In genomic region chr11:395866-396265, GRCh38 we compare ENCODE assay signal across 1 cellular context.
TF ChIP-seq lines count a peak whose summit lies in the region.

No MANE protein-coding gene starts in this region.

TF ChIP-seq in K562, 482 proteins besides CTCF, POLR2A, EP300 and RAD21:
- TF ChIP-seq GTF2F1 (IDR thresholded peaks at IDR 0.05; ENCODE audit: low read depth, low read length), result no peak
- no peak for TF ChIP-seq BRCA1 (IDR thresholded peaks at IDR 0.05)
- 0 out of 2 replicates have a peak, but pooled peaks have one; percentile 20 for TF ChIP-seq BRCA1 (CRISPR knock-in tag; IDR thresholded peaks at IDR 0.05)
- no peak for TF ChIP-seq GTF2E2 (tag; IDR thresholded peaks at IDR 0.05)
- TF ChIP-seq RBFOX2 (IDR thresholded peaks at IDR 0.05; ENCODE audit: low read depth, low read length), result peak; percentile 15; the same call in 1 of the 2 replicates
- TF ChIP-seq ZNF780A (CRISPR knock-in tag; IDR thresholded peaks at IDR 0.05), result no peak
- TF ChIP-seq, protein P1, sequence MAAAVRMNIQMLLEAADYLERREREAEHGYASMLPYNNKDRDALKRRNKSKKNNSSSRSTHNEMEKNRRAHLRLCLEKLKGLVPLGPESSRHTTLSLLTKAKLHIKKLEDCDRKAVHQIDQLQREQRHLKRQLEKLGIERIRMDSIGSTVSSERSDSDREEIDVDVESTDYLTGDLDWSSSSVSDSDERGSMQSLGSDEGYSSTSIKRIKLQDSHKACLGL (CRISPR knock-in tag; IDR thresholded peaks at IDR 0.05; ENCODE audit: borderline replicate concordance, poor library complexity, severe bottlenecking), result no peak
- no peak for TF ChIP-seq HDAC6 (IDR thresholded peaks at IDR 0.05; ENCODE audit: low read depth, low read length)
- TF ChIP-seq ZFP36 (IDR thresholded peaks at IDR 0.05; ENCODE audit: low read depth, low read length, partially characterized antibody), result peak; percentile 41
- TF ChIP-seq RUNX1 (IDR thresholded peaks at IDR 0.05; ENCODE audit: low read depth), result no peak
- no peak for TF ChIP-seq ZNF280B (CRISPR knock-in tag; IDR thresholded peaks at IDR 0.05)
- TF ChIP-seq, protein P2, sequence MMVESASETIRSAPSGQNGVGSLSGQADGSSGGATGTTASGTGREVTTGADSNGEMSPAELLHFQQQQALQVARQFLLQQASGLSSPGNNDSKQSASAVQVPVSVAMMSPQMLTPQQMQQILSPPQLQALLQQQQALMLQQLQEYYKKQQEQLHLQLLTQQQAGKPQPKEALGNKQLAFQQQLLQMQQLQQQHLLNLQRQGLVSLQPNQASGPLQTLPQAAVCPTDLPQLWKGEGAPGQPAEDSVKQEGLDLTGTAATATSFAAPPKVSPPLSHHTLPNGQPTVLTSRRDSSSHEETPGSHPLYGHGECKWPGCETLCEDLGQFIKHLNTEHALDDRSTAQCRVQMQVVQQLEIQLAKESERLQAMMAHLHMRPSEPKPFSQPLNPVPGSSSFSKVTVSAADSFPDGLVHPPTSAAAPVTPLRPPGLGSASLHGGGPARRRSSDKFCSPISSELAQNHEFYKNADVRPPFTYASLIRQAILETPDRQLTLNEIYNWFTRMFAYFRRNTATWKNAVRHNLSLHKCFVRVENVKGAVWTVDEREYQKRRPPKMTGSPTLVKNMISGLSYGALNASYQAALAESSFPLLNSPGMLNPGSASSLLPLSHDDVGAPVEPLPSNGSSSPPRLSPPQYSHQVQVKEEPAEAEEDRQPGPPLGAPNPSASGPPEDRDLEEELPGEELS (CRISPR knock-in tag; IDR thresholded peaks at IDR 0.05; ENCODE audit: borderline replicate concordance), result no peak
- no peak for TF ChIP-seq PHF8 (IDR thresholded peaks at IDR 0.05; ENCODE audit: borderline replicate concordance, low read length)
- no peak for TF ChIP-seq NCOA1 (IDR thresholded peaks at IDR 0.05; ENCODE audit: low read depth)
- TF ChIP-seq RBBP5 (IDR thresholded peaks at IDR 0.05; ENCODE audit: borderline replicate concordance, insufficient read depth, low read length, poor library complexity, severe bottlenecking), result no peak
- TF ChIP-seq, protein P3, sequence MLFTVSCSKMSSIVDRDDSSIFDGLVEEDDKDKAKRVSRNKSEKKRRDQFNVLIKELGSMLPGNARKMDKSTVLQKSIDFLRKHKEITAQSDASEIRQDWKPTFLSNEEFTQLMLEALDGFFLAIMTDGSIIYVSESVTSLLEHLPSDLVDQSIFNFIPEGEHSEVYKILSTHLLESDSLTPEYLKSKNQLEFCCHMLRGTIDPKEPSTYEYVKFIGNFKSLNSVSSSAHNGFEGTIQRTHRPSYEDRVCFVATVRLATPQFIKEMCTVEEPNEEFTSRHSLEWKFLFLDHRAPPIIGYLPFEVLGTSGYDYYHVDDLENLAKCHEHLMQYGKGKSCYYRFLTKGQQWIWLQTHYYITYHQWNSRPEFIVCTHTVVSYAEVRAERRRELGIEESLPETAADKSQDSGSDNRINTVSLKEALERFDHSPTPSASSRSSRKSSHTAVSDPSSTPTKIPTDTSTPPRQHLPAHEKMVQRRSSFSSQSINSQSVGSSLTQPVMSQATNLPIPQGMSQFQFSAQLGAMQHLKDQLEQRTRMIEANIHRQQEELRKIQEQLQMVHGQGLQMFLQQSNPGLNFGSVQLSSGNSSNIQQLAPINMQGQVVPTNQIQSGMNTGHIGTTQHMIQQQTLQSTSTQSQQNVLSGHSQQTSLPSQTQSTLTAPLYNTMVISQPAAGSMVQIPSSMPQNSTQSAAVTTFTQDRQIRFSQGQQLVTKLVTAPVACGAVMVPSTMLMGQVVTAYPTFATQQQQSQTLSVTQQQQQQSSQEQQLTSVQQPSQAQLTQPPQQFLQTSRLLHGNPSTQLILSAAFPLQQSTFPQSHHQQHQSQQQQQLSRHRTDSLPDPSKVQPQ (CRISPR knock-in tag; IDR thresholded peaks at IDR 0.05; ENCODE audit: borderline replicate concordance), result no peak
- TF ChIP-seq TARDBP (IDR thresholded peaks at IDR 0.05), result no peak
- TF ChIP-seq GATAD2B (IDR thresholded peaks at IDR 0.05; ENCODE audit: borderline replicate concordance), result no peak
- TF ChIP-seq, protein P4, sequence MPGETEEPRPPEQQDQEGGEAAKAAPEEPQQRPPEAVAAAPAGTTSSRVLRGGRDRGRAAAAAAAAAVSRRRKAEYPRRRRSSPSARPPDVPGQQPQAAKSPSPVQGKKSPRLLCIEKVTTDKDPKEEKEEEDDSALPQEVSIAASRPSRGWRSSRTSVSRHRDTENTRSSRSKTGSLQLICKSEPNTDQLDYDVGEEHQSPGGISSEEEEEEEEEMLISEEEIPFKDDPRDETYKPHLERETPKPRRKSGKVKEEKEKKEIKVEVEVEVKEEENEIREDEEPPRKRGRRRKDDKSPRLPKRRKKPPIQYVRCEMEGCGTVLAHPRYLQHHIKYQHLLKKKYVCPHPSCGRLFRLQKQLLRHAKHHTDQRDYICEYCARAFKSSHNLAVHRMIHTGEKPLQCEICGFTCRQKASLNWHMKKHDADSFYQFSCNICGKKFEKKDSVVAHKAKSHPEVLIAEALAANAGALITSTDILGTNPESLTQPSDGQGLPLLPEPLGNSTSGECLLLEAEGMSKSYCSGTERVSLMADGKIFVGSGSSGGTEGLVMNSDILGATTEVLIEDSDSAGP (CRISPR knock-in tag; IDR thresholded peaks at IDR 0.05), result no peak
- no peak for TF ChIP-seq SMARCC2 (IDR thresholded peaks at IDR 0.05; ENCODE audit: low read depth)
- TF ChIP-seq BRF1 (IDR thresholded peaks at IDR 0.05; ENCODE audit: borderline replicate concordance, extremely low read depth, insufficient read length), result no peak
- TF ChIP-seq SAFB (IDR thresholded peaks at IDR 0.05; ENCODE audit: borderline replicate concordance, low read depth, low read length), result no peak
- TF ChIP-seq ETV6 (IDR thresholded peaks at IDR 0.05; ENCODE audit: borderline replicate concordance in 1 of 2, low read depth in 2 of 2, low read length in 1 of 2), result no peak
- TF ChIP-seq ETV6 (CRISPR knock-in tag; IDR thresholded peaks at IDR 0.05; ENCODE audit: borderline replicate concordance), result no peak
- TF ChIP-seq, protein P5, sequence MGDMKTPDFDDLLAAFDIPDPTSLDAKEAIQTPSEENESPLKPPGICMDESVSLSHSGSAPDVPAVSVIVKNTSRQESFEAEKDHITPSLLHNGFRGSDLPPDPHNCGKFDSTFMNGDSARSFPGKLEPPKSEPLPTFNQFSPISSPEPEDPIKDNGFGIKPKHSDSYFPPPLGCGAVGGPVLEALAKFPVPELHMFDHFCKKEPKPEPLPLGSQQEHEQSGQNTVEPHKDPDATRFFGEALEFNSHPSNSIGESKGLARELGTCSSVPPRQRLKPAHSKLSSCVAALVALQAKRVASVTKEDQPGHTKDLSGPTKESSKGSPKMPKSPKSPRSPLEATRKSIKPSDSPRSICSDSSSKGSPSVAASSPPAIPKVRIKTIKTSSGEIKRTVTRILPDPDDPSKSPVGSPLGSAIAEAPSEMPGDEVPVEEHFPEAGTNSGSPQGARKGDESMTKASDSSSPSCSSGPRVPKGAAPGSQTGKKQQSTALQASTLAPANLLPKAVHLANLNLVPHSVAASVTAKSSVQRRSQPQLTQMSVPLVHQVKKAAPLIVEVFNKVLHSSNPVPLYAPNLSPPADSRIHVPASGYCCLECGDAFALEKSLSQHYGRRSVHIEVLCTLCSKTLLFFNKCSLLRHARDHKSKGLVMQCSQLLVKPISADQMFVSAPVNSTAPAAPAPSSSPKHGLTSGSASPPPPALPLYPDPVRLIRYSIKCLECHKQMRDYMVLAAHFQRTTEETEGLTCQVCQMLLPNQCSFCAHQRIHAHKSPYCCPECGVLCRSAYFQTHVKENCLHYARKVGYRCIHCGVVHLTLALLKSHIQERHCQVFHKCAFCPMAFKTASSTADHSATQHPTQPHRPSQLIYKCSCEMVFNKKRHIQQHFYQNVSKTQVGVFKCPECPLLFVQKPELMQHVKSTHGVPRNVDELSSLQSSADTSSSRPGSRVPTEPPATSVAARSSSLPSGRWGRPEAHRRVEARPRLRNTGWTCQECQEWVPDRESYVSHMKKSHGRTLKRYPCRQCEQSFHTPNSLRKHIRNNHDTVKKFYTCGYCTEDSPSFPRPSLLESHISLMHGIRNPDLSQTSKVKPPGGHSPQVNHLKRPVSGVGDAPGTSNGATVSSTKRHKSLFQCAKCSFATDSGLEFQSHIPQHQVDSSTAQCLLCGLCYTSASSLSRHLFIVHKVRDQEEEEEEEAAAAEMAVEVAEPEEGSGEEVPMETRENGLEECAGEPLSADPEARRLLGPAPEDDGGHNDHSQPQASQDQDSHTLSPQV (IDR thresholded peaks at IDR 0.05), result no peak
- TF ChIP-seq JUN (IDR thresholded peaks at IDR 0.05; ENCODE audit: borderline replicate concordance, low read depth, low read length), result no peak
- no peak for TF ChIP-seq JUN (CRISPR knock-in tag; IDR thresholded peaks at IDR 0.05; ENCODE audit: borderline replicate concordance)
- TF ChIP-seq MLX (CRISPR knock-in tag; conservative IDR thresholded peaks at IDR 0.05), result no peak
- TF ChIP-seq SMAD1 (IDR thresholded peaks at IDR 0.05; ENCODE audit: low read depth, low read length, partially characterized antibody), result no peak
TF ChIP-seq in K562: peak in this region for 3.
